ENCODE assay signal across 11 cellular contexts in the genomic region with DNA sequence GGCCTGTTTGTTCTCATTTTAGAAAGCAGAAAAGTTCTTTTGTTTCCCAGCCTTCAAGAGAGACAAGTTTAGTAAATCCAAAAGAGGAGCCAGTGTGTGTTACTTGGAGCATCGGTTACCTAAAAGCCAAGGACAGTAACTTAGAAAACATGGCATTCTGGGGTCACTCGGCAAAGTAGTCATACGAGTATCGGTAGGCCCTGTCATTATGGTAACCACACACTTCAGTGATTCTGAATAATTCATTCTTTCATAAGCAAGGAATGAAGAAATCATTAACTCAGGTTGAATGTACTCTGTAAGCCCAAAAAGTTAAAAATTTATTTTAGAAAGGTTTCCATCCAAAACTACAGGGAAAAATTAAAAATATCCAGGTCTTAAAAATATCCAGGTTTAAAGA. TPM values are rescaled to one million over a fixed set of nuclear protein-coding genes. Genes with fewer than 3 reads are reported as not detected.
"Had no signal": no experiment of that assay in that cellular context is flagged by ENCODE, and none has a peak within 500 bp of the region (broad histone marks: within the 10 kb centered on the region; RNA-seq: fewer than 3 reads in every experiment).

No MANE protein-coding gene starts in this region.

- FAIRE-seq: keratinocyte had no signal

- H3K36me3 ChIP-seq: gastroesophageal sphincter, transverse colon had no signal

- H3K27me3 ChIP-seq: gastroesophageal sphincter, transverse colon had no signal

- H3K9me3 ChIP-seq: gastroesophageal sphincter, transverse colon had no signal

- H3K4me3 ChIP-seq: gastroesophageal sphincter, lung, smooth muscle cell, transverse colon had no signal

- ATAC-seq: gastroesophageal sphincter; right cardiac atrium; stimulated activated memory B cell treated with anti-CD40 and anti-IgM and Interleukin-4, amounts not matched to agents 10 μg/mL and 1 μg/mL and 100 μg/mL, for 72 hours had no signal

- DNase-seq: activated B cell treated with CpG ODN at 0.5 μM for 24 hours; activated CD4-positive, alpha-beta T cell treated with anti-CD3 and anti-CD28 coated beads, Interleukin-2, amount 10 ng/mL, durations not matched to agents 24 days and 14 days; effector memory CD4-positive, alpha-beta T cell; naive B cell; right cardiac atrium; transverse colon had no signal

RNA-seq across cellular contexts. Expression of a gene that starts 34.0 kb away (rescaled TPM):
- total RNA-seq: activated CD4-positive, alpha-beta T cell treated with anti-CD3 and anti-CD28 coated beads, Interleukin-2, amount 10 ng/mL, durations not matched to agents 24 days and 14 days had no signal
